Comparison of ENCODE assay signal across 8 cellular contexts in genomic region chr2:37653805-37654378, GRCh38. TPM values are rescaled to one million over a fixed set of nuclear protein-coding genes. Genes with fewer than 3 reads are reported as not detected.
A peak's percentile ranks its signal among the peaks of the same experiment; 100 is the strongest.
DNase-seq lines count a peak whose midpoint lies in the region; ATAC-seq, FAIRE-seq and TF ChIP-seq lines count a peak whose summit lies in the region.

No MANE protein-coding gene starts in this region.

- POLR2A ChIA-PET in GM10248 (lab: Yijun Ruan, JAX): interaction anchor here (0.6 to 1.0 kb wide), 2 partner anchors 29 to 478 kb away, joined by 3 to 6 read pairs; no protein-coding TSS in a partner anchor

- CTCF ChIA-PET in GM10248 (lab: Yijun Ruan, JAX): interaction anchor here (0.7 to 3.9 kb wide), 19 partner anchors 9 to 257 kb away, joined by 3 to 20 read pairs (median 4); partner anchors contain the start of gene CDC42EP3

- ATAC-seq in GM21381 (IDR thresholded peaks at IDR 0.05; ENCODE audit: unreplicated experiment): peak; percentile 42
- ATAC-seq in activated T-helper 17 cell treated with anti-CD3 and anti-CD28 coated beads, Interleukin-2, amount 50 U/mL, for 72 hours (replicated peaks): peak; percentile 70

- DNase-seq in GM10248 (ENCODE audit: extremely low spot score) (peak; percentile 45), HTR-8/SVneo (ENCODE audit: insufficient read length, low spot score) (no peak), kidney tubule cell (ENCODE audit: low spot score) (peak; percentile 46), type B pancreatic cell (ENCODE audit: extremely low spot score, unreplicated experiment) (no peak), NCI-H1048 (lab: John Stamatoyannopoulos, UW) (no peak), NCI-H774 (lab: John Stamatoyannopoulos, UW) (no peak)

- peak overlapping the region; percentile 81 for H3K4me3 Mint-ChIP-seq in activated T-helper 17 cell treated with anti-CD3 and anti-CD28 coated beads, Interleukin-2, amount 50 U/mL, for 72 hours
- peak overlapping the region; percentile 15 for H3K4me3 Mint-ChIP-seq in type B pancreatic cell

- no peaks in the 10 kb centered on the region for H3K27me3 Mint-ChIP-seq in activated T-helper 17 cell treated with anti-CD3 and anti-CD28 coated beads, Interleukin-2, amount 50 U/mL, for 72 hours
- H3K27me3 Mint-ChIP-seq in type B pancreatic cell: no peaks in the 10 kb centered on the region

- peaks cover 81% of the 10 kb centered on the region for H3K36me3 Mint-ChIP-seq in activated T-helper 17 cell treated with anti-CD3 and anti-CD28 coated beads, Interleukin-2, amount 50 U/mL, for 72 hours (ENCODE audit: low read depth)
- peaks cover 43% of the 10 kb centered on the region for H3K36me3 Mint-ChIP-seq in type B pancreatic cell

- peak; percentile 4 for FAIRE-seq in HTR-8/SVneo (lab: Jason Lieb, UNC)

- H3K4me1 Mint-ChIP-seq in activated T-helper 17 cell treated with anti-CD3 and anti-CD28 coated beads, Interleukin-2, amount 50 U/mL, for 72 hours: peaks cover 82% of the 10 kb centered on the region
- peaks cover 56% of the 10 kb centered on the region for H3K4me1 Mint-ChIP-seq in type B pancreatic cell (ENCODE audit: unreplicated experiment)

- peaks cover 4% of the 10 kb centered on the region for H3K9me3 Mint-ChIP-seq in activated T-helper 17 cell treated with anti-CD3 and anti-CD28 coated beads, Interleukin-2, amount 50 U/mL, for 72 hours
- H3K9me3 Mint-ChIP-seq in type B pancreatic cell: no peaks in the 10 kb centered on the region

- TF ChIP-seq CTCF in GM10248 (IDR thresholded peaks at IDR 0.05; ENCODE audit: control extremely low read depth, extremely low read depth, low read depth, missing control alignments): no peak
- TF ChIP-seq CTCF in type B pancreatic cell (conservative IDR thresholded peaks at IDR 0.05): no peak

- H3K27ac Mint-ChIP-seq in activated T-helper 17 cell treated with anti-CD3 and anti-CD28 coated beads, Interleukin-2, amount 50 U/mL, for 72 hours: peak overlapping the region; percentile 82
- peak overlapping the region; percentile 79 for H3K27ac Mint-ChIP-seq in type B pancreatic cell

RNA-seq across cellular contexts. Expression of gene CDC42EP3, which starts 17.6 kb away (rescaled TPM):
- 10 to 100 TPM; 33.5 to 40.9 TPM for total RNA-seq in activated T-helper 17 cell treated with anti-CD3 and anti-CD28 coated beads, Interleukin-2, amount 50 U/mL, for 72 hours
- total RNA-seq in type B pancreatic cell (ENCODE audit: low replicate concordance): 43.7 and 65.4 TPM in 2 replicates

Comparison
In these comparisons a context has a peak if more than half of its experiments do, and no peak if none do; other contexts are left out.
1. DNase-seq: peak in GM10248 (single experiment) and kidney tubule cell (single experiment); none in HTR-8/SVneo (single experiment), type B pancreatic cell (single experiment), NCI-H1048 (single experiment) and NCI-H774 (single experiment).